Comparison of ENCODE assay signal across 3 cellular contexts in the genomic region with DNA sequence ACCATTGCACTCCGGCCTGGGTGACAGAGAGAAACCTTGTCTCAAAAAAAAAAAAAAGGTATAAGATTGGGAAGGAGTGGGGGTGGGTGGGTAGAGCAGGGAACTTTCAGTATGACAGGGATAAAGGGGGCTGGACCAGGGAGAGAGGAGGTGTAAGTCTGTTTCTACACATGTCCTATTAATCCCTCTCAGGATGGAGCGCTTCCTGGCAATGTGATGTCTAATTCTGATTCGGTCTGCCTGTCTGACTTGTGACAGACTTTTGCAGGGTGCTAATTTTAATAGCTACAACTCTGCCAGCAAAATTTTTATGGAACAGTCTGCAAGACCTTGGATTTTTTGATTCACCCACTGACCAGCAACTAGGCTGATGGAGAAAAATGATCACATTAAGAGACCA.
TF ChIP-seq lines count a peak whose summit lies in the region.

No MANE protein-coding gene starts in this region.

TF ChIP-seq in GM12878, 131 proteins besides CTCF, POLR2A, EP300 and RAD21:
- no peak for TF ChIP-seq PAX8 (IDR thresholded peaks at IDR 0.05)
- TF ChIP-seq CBX5 (IDR thresholded peaks at IDR 0.05; ENCODE audit: low read depth): no peak
- no peak for TF ChIP-seq JUND (IDR thresholded peaks at IDR 0.05; ENCODE audit: low read depth, low read length)
- TF ChIP-seq HDGF (IDR thresholded peaks at IDR 0.05): no peak
- no peak for TF ChIP-seq FOXK2 (IDR thresholded peaks at IDR 0.05)
- TF ChIP-seq TBL1XR1 (IDR thresholded peaks at IDR 0.05; ENCODE audit: low read depth, low read length): no peak

TF ChIP-seq in HepG2, 621 proteins besides CTCF, POLR2A, EP300 and RAD21:
- no peak for TF ChIP-seq SAP130 (CRISPR knock-in tag; IDR thresholded peaks at IDR 0.05; ENCODE audit: low read depth)
- TF ChIP-seq ZBTB7A (CRISPR knock-in tag; IDR thresholded peaks at IDR 0.05): no peak
- TF ChIP-seq MTF1 (CRISPR knock-in tag; IDR thresholded peaks at IDR 0.05): no peak
- no peak for TF ChIP-seq ZNF709 (CRISPR knock-in tag; IDR thresholded peaks at IDR 0.05)
- TF ChIP-seq ZNF569 (CRISPR knock-in tag; IDR thresholded peaks at IDR 0.05; ENCODE audit: borderline replicate concordance): no peak
- no peak for TF ChIP-seq POLR2AphosphoS5 (IDR thresholded peaks at IDR 0.05; ENCODE audit: low read depth, low read length)
- no peak for TF ChIP-seq FOXM1 (CRISPR knock-in tag; IDR thresholded peaks at IDR 0.05)
- no peak for TF ChIP-seq PAXIP1 (CRISPR knock-in tag; conservative IDR thresholded peaks at IDR 0.05)
- no peak for TF ChIP-seq ATRX (CRISPR knock-in tag; IDR thresholded peaks at IDR 0.05; ENCODE audit: borderline replicate concordance)
- TF ChIP-seq MBNL3 (CRISPR knock-in tag; conservative IDR thresholded peaks at IDR 0.05): no peak

TF ChIP-seq in SK-N-SH, 30 proteins besides CTCF, POLR2A, EP300 and RAD21:
- TF ChIP-seq JUND (IDR thresholded peaks at IDR 0.05) (no peak), ZBTB33 (IDR thresholded peaks at IDR 0.05; ENCODE audit: borderline replicate concordance, low read depth) (no peak), RFX5 (IDR thresholded peaks at IDR 0.05; ENCODE audit: low read length) (no peak), GABPA (IDR thresholded peaks at IDR 0.05; ENCODE audit: low read depth) (no peak), MEF2A (IDR thresholded peaks at IDR 0.05; ENCODE audit: borderline replicate concordance, low read depth) (no peak)
